8 cellular contexts compared by ENCODE assay signal in the genomic region with DNA sequence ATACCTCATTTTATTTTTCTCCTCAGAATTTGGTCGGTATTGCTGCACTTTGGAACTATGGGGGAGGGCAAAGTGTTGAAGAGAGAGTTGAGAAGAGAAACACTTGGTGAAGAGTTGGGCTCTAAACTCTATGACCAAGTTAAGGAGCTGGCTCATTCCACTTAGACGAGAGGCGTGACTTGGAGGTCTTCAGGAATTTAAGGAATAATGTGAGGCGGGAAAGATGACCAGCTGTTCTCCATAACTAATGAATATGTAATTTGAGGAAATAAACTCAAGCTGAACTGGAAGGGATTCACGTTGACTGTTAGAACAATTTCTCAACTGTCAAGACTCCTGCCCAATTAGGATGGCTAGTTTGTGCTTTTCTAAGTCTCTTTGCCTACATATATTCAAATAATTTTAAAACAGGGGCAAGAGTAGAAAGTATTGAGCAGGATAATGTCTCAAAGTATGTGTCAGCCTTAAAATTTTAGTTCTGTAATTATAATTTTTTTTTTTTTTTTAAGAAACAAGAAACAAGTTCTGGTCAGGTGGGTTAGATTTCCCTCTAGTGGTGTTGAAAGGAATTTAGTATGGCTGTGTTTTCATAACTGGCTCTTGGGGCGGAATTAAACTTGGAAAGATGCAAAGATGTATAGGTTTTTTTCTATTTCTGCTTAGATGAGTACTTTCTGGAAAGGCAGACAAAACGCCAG. TPM values are rescaled to one million over a fixed set of nuclear protein-coding genes. Genes with fewer than 3 reads are reported as not detected.
DNase-seq lines count a peak whose midpoint lies in the region; ATAC-seq and TF ChIP-seq lines count a peak whose summit lies in the region.

No MANE protein-coding gene starts in this region.

- H2BK120ac ChIP-seq in neuronal stem cell (ENCODE audit: low read depth, low read length): no peak overlapping the region

- H2AK5ac ChIP-seq in neuronal stem cell (ENCODE audit: low read depth, low read length): no peak overlapping the region

- peaks cover 0 to 18% (median 0%) of the 10 kb centered on the region in 3 experiments for H3K27me3 ChIP-seq in neuronal stem cell (ENCODE audit: control insufficient read depth in 3 of 3, insufficient read depth in 3 of 3, low read depth in 1 of 3, low read length in 3 of 3)

- CTCF ChIA-PET in GM10248 (lab: Yijun Ruan, JAX): interaction anchor here (0.8 to 4.0 kb wide), 10 partner anchors 8 to 89 kb away, joined by 3 to 14 read pairs (median 6); no protein-coding TSS in a partner anchor

- no peak overlapping the region for H3K14ac ChIP-seq in neuronal stem cell (ENCODE audit: low read length)

- no CpG with 5 or more reads among the region's 7 CpGs for WGBS in neuronal stem cell (ENCODE audit: extremely low coverage in 2 of 2, insufficient read length in 2 of 2, insufficient replicate concordance in 1 of 2), 2 donors

- peak overlapping the region; percentile 16 for H2AFZ ChIP-seq in neuronal stem cell (ENCODE audit: low read length)

- H3K27ac ChIP-seq in neuronal stem cell (replicated peaks; ENCODE audit: low read length): no peak overlapping the region

- no peaks in the 10 kb centered on the region for H3K79me1 ChIP-seq in neuronal stem cell (ENCODE audit: low read depth, low read length)

- POLR2A ChIA-PET in GM10248 (lab: Yijun Ruan, JAX): no interaction called here

- no peak overlapping the region for H3K23ac ChIP-seq in neuronal stem cell (ENCODE audit: low read depth, low read length, poor library complexity)

- H3K4me1 ChIP-seq in neuronal stem cell (ENCODE audit: control insufficient read depth in 2 of 2, insufficient read depth in 1 of 2, low read depth in 1 of 2, low read length in 2 of 2): peaks cover 5 to 16% of the 10 kb centered on the region in 2 donors

- no peak overlapping the region for H4K8ac ChIP-seq in neuronal stem cell (ENCODE audit: low read depth, low read length)

- no peak overlapping the region for H3K9ac ChIP-seq in neuronal stem cell (ENCODE audit: low read depth, low read length, poor library complexity)

- no peak overlapping the region for H2BK5ac ChIP-seq in neuronal stem cell (ENCODE audit: low read length)

- H3K4ac ChIP-seq in neuronal stem cell (ENCODE audit: low read length): no peak overlapping the region

- DNase-seq in GM10248 (ENCODE audit: extremely low spot score): peak; percentile 26
- peak; percentile 22 for DNase-seq in NCI-H460 (ENCODE audit: extremely low read depth, low read depth)
- no peak for DNase-seq in epithelial cell of proximal tubule (ENCODE audit: low read depth)
- DNase-seq in neuronal stem cell (ENCODE audit: low spot score): no peak
- no peak for DNase-seq in DMS79 treated with DMSO at 0.1 percent for 48 hours (lab: John Stamatoyannopoulos, UW)

- no peak overlapping the region for H2BK12ac ChIP-seq in neuronal stem cell (ENCODE audit: low read length)

- ATAC-seq in GM21381 (IDR thresholded peaks at IDR 0.05; ENCODE audit: unreplicated experiment) (no peak), HG03135 (IDR thresholded peaks at IDR 0.05; ENCODE audit: unreplicated experiment) (no peak), HG03460 (IDR thresholded peaks at IDR 0.05; ENCODE audit: unreplicated experiment) (no peak)

- H2BK15ac ChIP-seq in neuronal stem cell (ENCODE audit: low read length): no peak overlapping the region

- no peak overlapping the region for H3K4me3 ChIP-seq in epithelial cell of proximal tubule (ENCODE audit: low read depth, low read length)
- H3K4me3 ChIP-seq in neuronal stem cell (ENCODE audit: low read length in 2 of 2): no peak overlapping the region

- H3K4me2 ChIP-seq in neuronal stem cell (ENCODE audit: insufficient read depth, low read length, poor library complexity, severe bottlenecking): no peak overlapping the region

- H3K18ac ChIP-seq in neuronal stem cell (ENCODE audit: low read length): no peak overlapping the region

- H4K91ac ChIP-seq in neuronal stem cell (ENCODE audit: low read depth, low read length, poor library complexity): no peak overlapping the region

- no peaks in the 10 kb centered on the region for H3K9me3 ChIP-seq in neuronal stem cell (replicated peaks in 1 of 2; ENCODE audit: control insufficient read depth in 2 of 2, insufficient read depth in 1 of 2, low read depth in 1 of 2, low read length in 2 of 2)

- no peaks in the 10 kb centered on the region for H3K36me3 ChIP-seq in neuronal stem cell (replicated peaks in 1 of 2; ENCODE audit: control insufficient read depth in 2 of 2, insufficient read depth in 2 of 2, low read length in 2 of 2)

- TF ChIP-seq CTCF in GM10248 (IDR thresholded peaks at IDR 0.05; ENCODE audit: control extremely low read depth, extremely low read depth, low read depth, missing control alignments) (peak; percentile 21), epithelial cell of proximal tubule (conservative IDR thresholded peaks at IDR 0.05; ENCODE audit: low read depth, low read length) (peak; percentile 68)

RNA-seq across cellular contexts. Expression of gene TMEM252, which starts 33.4 kb away (rescaled TPM):
- not detected in 2 replicates for total RNA-seq in NCI-H460 (2014; rRNA removed; shearing (Covaris generic))
- not detected in 2 replicates for polyA plus RNA-seq in NCI-H460 (2014; cell fraction: nucleus; rRNA removed)
- total RNA-seq in epithelial cell of proximal tubule: not detected in 2 replicates
- polyA plus RNA-seq in neuronal stem cell (2013, experiment 1 of 2): not detected
- polyA plus RNA-seq in neuronal stem cell (2013, experiment 2 of 2): not detected

Comparison
In these comparisons a context has a peak if more than half of its experiments do, and no peak if none do; other contexts are left out.
1. DNase-seq: peak in GM10248 (single experiment) and NCI-H460 (single experiment); none in epithelial cell of proximal tubule (single experiment), neuronal stem cell (single experiment) and DMS79 treated with DMSO at 0.1 percent for 48 hours (single experiment).